In genomic region chr5:113269023-113269997, GRCh38 we compare ENCODE assay signal across 23 cellular contexts.
DNase-seq lines count a peak whose midpoint lies in the region; ATAC-seq and TF ChIP-seq lines count a peak whose summit lies in the region.
"Had no signal": no experiment of that assay in that cellular context is flagged by ENCODE, and none has a peak within 500 bp of the region (broad histone marks: within the 10 kb centered on the region; RNA-seq: fewer than 3 reads in every experiment).

No MANE protein-coding gene starts in this region.

- POLR2A ChIA-PET in RWPE1 (lab: Yijun Ruan, JAX; ENCODE audit: low non-redundant PET), result interaction anchor here (0.7 kb wide), 1 partner anchor 22 kb away, joined by 3 read pairs; no protein-coding TSS in a partner anchor

- DNase-seq in T-helper 17 cell, result no peak
- DNase-seq in foreskin keratinocyte, result no peak
- peak; percentile 32 for DNase-seq in renal cortical epithelial cell (ENCODE audit: low read depth)
- DNase-seq in GM19238 (ENCODE audit: insufficient read length, low spot score), result no peak
- DNase-seq in RWPE1 (ENCODE audit: low spot score), result no peak
- no peak for DNase-seq in anterior cingulate cortex (lab: John Stamatoyannopoulos, UW)
- DNase-seq: activated naive CD4-positive, alpha-beta T cell treated with anti-CD3 and anti-CD28 coated beads for 36 hours; activated T-cell treated with anti-CD3 and anti-CD28 coated beads, Interleukin-2, amount 50 U/mL, for 48 hours; amniotic stem cell; CD8-positive, alpha-beta T cell; DMS79; MM.1S; NCI-H146; NCI-H2171 treated with DMSO at 0.1 percent for 48 hours; NCI-H524 treated with DMSO at 0.1 percent for 48 hours; Right ventricle myocardium superior; spleen; stimulated activated CD4-positive, alpha-beta T cell treated with anti-CD3 and anti-CD28 coated beads, Interleukin-4, amount 100 ng/mL, for 1 hour; stimulated activated naive CD8-positive, alpha-beta T cell treated with anti-CD3 and anti-CD28 coated beads, Interleukin-15, Interleukin-2, amounts not matched to agents 100 U/mL and 50 U/mL, for 24 hours had no signal

- H3K36me3 Mint-ChIP-seq in T-helper 17 cell (ENCODE audit: low read depth), result peaks cover 3% of the 10 kb centered on the region
- H3K36me3 Mint-ChIP-seq: CD8-positive, alpha-beta T cell had no signal

- H3K36me3 ChIP-seq in HUES48 (ENCODE audit: control insufficient read depth, insufficient read depth, low read length), result no peaks in the 10 kb centered on the region
- H3K36me3 ChIP-seq: neutrophil, spleen had no signal

- H3K4me1 ChIP-seq in HUES48 (ENCODE audit: control insufficient read depth, insufficient read depth, low read length) (peaks cover 82% of the 10 kb centered on the region), foreskin keratinocyte (peaks cover 75% of the 10 kb centered on the region)

- H3K27me3 ChIP-seq in HUES48 (ENCODE audit: control insufficient read depth, insufficient read depth, low read length) (no peaks in the 10 kb centered on the region), foreskin keratinocyte (no peaks in the 10 kb centered on the region)
- H3K27me3 ChIP-seq: neutrophil, spleen had no signal

- ATAC-seq in T-helper 17 cell, result no peak
- no peak for ATAC-seq in foreskin keratinocyte
- ATAC-seq: CD8-positive, alpha-beta T cell; HepG2; stimulated activated naive CD8-positive, alpha-beta T cell treated with anti-CD3 and anti-CD28 coated beads, Interleukin-15, Interleukin-2, amounts not matched to agents 100 U/mL and 50 U/mL, for 24 hours had no signal

- H3K4me3 ChIP-seq in HUES48 (ENCODE audit: low read depth, low read length), result no peak overlapping the region
- H3K4me3 ChIP-seq: lung, spleen had no signal

- H3K4me3 Mint-ChIP-seq in T-helper 17 cell, result no peak overlapping the region
- H3K4me3 Mint-ChIP-seq: activated naive CD4-positive, alpha-beta T cell treated with anti-CD3 and anti-CD28 coated beads for 36 hours; CD8-positive, alpha-beta T cell had no signal

- no peaks in the 10 kb centered on the region for H3K9me3 ChIP-seq in HUES48 (ENCODE audit: control insufficient read depth, insufficient read depth, low read length)
- no peaks in the 10 kb centered on the region for H3K9me3 ChIP-seq in T-helper 17 cell (ENCODE audit: control insufficient read depth, low read length, poor library complexity, severe bottlenecking)
- H3K9me3 ChIP-seq: neutrophil, spleen had no signal

- no peak overlapping the region for H3K9ac ChIP-seq in HUES48 (ENCODE audit: low read depth, low read length)

- H3K27ac Mint-ChIP-seq in T-helper 17 cell, result peak overlapping the region; percentile 54
- H3K27ac Mint-ChIP-seq: activated naive CD4-positive, alpha-beta T cell treated with anti-CD3 and anti-CD28 coated beads for 36 hours; CD8-positive, alpha-beta T cell had no signal

- peak overlapping the region; percentile 58 for H3K27ac ChIP-seq in HUES48 (ENCODE audit: low read depth, low read length)
- peak overlapping the region; percentile 27 for H3K27ac ChIP-seq in foreskin keratinocyte
- no peak overlapping the region for H3K27ac ChIP-seq in RWPE1
- H3K27ac ChIP-seq: neutrophil, spleen had no signal

- TF ChIP-seq CTCF in foreskin keratinocyte (conservative IDR thresholded peaks at IDR 0.05), result no peak
- no peak for TF ChIP-seq CTCF in RWPE1 (conservative IDR thresholded peaks at IDR 0.05; ENCODE audit: low read depth)

- CTCF ChIA-PET in RWPE1 (lab: Yijun Ruan, JAX), result interaction anchor here (0.6 to 1.0 kb wide), 2 partner anchors 9 to 273 kb away, joined by 3 read pairs; no protein-coding TSS in a partner anchor

- peaks cover 4% of the 10 kb centered on the region for H3K27me3 Mint-ChIP-seq in T-helper 17 cell

- peaks cover 27% of the 10 kb centered on the region for H3K4me1 Mint-ChIP-seq in T-helper 17 cell
